In genomic region chr18:7617738-7618422, GRCh38 we compare ENCODE assay signal across 10 cellular contexts. TPM values are rescaled to one million over a fixed set of nuclear protein-coding genes. Genes with fewer than 3 reads are reported as not detected.
DNase-seq lines count a peak whose midpoint lies in the region; ATAC-seq and TF ChIP-seq lines count a peak whose summit lies in the region.
"Had no signal": no experiment of that assay in that cellular context is flagged by ENCODE, and none has a peak within 500 bp of the region (broad histone marks: within the 10 kb centered on the region; RNA-seq: fewer than 3 reads in every experiment).

No MANE protein-coding gene starts in this region.

- intact Hi-C loops in breast epithelium (cut with DNase I; ENCODE audit: low total_unique reads): no loop called here

- H3K9ac ChIP-seq in skeletal muscle tissue (ENCODE audit: low read depth in 1 of 3, low read length in 3 of 3): no peak overlapping the region

- no peaks in the 10 kb centered on the region for H3K36me3 ChIP-seq in breast epithelium
- H3K36me3 ChIP-seq in skeletal muscle tissue (ENCODE audit: control insufficient read depth in 3 of 3, insufficient read depth in 3 of 3, low read length in 3 of 3): no peaks in the 10 kb centered on the region

- no peaks in the 10 kb centered on the region for H3K9me3 ChIP-seq in breast epithelium
- H3K9me3 ChIP-seq in skeletal muscle tissue (ENCODE audit: control insufficient read depth in 3 of 3, low read length in 3 of 3): no peaks in the 10 kb centered on the region

- no peaks in the 10 kb centered on the region for H3K4me1 ChIP-seq in breast epithelium
- H3K4me1 ChIP-seq in skeletal muscle tissue (ENCODE audit: control insufficient read depth in 3 of 3, insufficient read depth in 3 of 3, low read length in 3 of 3): peaks cover 28 to 49% (median 35%) of the 10 kb centered on the region in 3 donors

- peak; percentile 96 for DNase-seq in GM04503 (ENCODE audit: low read depth)
- peak in 1 of 2 donors; percentile 57 for DNase-seq in breast epithelium (ENCODE audit: low spot score in 2 of 2)
- peak; percentile 85 for DNase-seq in kidney glomerular epithelial cell (lab: John Stamatoyannopoulos, UW)
- no peak for DNase-seq in T1000 (lab: John Stamatoyannopoulos, UW)
- no peak for DNase-seq in NCI-H82 (lab: John Stamatoyannopoulos, UW)
- no peak for DNase-seq in effector CD4-positive, alpha-beta T cell
- DNase-seq: activated gamma-delta T cell, NCI-H2171 had no signal

- H3K27me3 ChIP-seq in breast epithelium: no peaks in the 10 kb centered on the region
- no peaks in the 10 kb centered on the region for H3K27me3 ChIP-seq in skeletal muscle tissue (ENCODE audit: control insufficient read depth in 3 of 3, insufficient read depth in 3 of 3, low read length in 3 of 3)

- TF ChIP-seq POLR2A in breast epithelium (IDR thresholded peaks at IDR 0.05): no peak

- no peak for ATAC-seq in HG02763 (IDR thresholded peaks at IDR 0.05; ENCODE audit: unreplicated experiment)

- H3K27ac ChIP-seq in breast epithelium (peak overlapping the region in 1 of 2 donors; percentile 50), skeletal muscle tissue (ENCODE audit: low read depth, low read length) (no peak overlapping the region)

- no peak for TF ChIP-seq CTCF in breast epithelium (IDR thresholded peaks at IDR 0.05)

- H3K4me3 ChIP-seq in breast epithelium (peak overlapping the region in 2 of 3 donors; percentile 16 to 27), skeletal muscle tissue (ENCODE audit: low read length in 3 of 3) (peak overlapping the region; percentile 18 to 32 (median 31))

RNA-seq across cellular contexts. Expression of gene PTPRM, which starts 50.8 kb away (rescaled TPM):
- total RNA-seq in breast epithelium: 100 to 1,000 TPM in 2 of 3 donors, 10 to 100 TPM in 1; 41.7 to 181 (median 140) TPM
- 68.9 TPM for total RNA-seq in skeletal muscle tissue

Comparison
In these comparisons a context has a peak if more than half of its experiments do, and no peak if none do; other contexts are left out.
1. DNase-seq: peak in GM04503 (single experiment) and kidney glomerular epithelial cell (single experiment); none in T1000 (single experiment), NCI-H82 (single experiment) and effector CD4-positive, alpha-beta T cell (single experiment).